In genomic region chr17:7248811-7249210, GRCh38 we compare ENCODE assay signal across 10 cellular contexts. TPM values are rescaled to one million over a fixed set of nuclear protein-coding genes. Genes with fewer than 3 reads are reported as not detected.
DNase-seq lines count a peak whose midpoint lies in the region; ATAC-seq, FAIRE-seq and TF ChIP-seq lines count a peak whose summit lies in the region.
"Had no signal": no experiment of that assay in that cellular context is flagged by ENCODE, and none has a peak within 500 bp of the region (broad histone marks: within the 10 kb centered on the region; RNA-seq: fewer than 3 reads in every experiment).

No MANE protein-coding gene starts in this region.

- POLR2A ChIA-PET in A549 (lab: Yijun Ruan, JAX) (interaction anchor here (0.5 kb wide), 1 partner anchor 155 kb away, joined by 3 read pairs; the partner anchor contains the start of gene TMEM256), HCT116 (lab: Charles Lee) (interaction anchor here (0.7 kb wide), 1 partner anchor 1000 kb away, joined by 3 read pairs; the partner anchor contains the start of gene PFAS)

- DNase-seq in A549 (ENCODE audit: low read depth in 1 of 2, low spot score in 1 of 2) (no peak), HCT116 (ENCODE audit: low read depth, low spot score) (no peak), NCI-H2227 treated with DMSO at 0.1 percent for 48 hours (lab: John Stamatoyannopoulos, UW) (no peak), pancreas (no peak)
- DNase-seq: kidney, MM.1S, NCI-H748 treated with DMSO at 0.1 percent for 48 hours had no signal

- TF ChIP-seq EP300 in A549 (IDR thresholded peaks at IDR 0.05), result no peak

- H3K27me3 ChIP-seq in HCT116 (ENCODE audit: insufficient read depth, low read length) (no peaks in the 10 kb centered on the region), endocrine pancreas (ENCODE audit: control insufficient read depth, insufficient read depth, low read length) (no peaks in the 10 kb centered on the region), pancreas (no peaks in the 10 kb centered on the region)

- peaks cover 26% of the 10 kb centered on the region for H3K4me1 ChIP-seq in A549
- peaks cover 13 to 25% of the 10 kb centered on the region in 2 experiments for H3K4me1 ChIP-seq in HCT116 (ENCODE audit: control insufficient read depth in 1 of 2, insufficient read depth in 2 of 2, low read length in 2 of 2)
- peaks cover 9% of the 10 kb centered on the region for H3K4me1 ChIP-seq in endocrine pancreas (ENCODE audit: control insufficient read depth, insufficient read depth, low read length)
- peaks cover 8 to 29% (median 11%) of the 10 kb centered on the region in 3 donors for H3K4me1 ChIP-seq in pancreas

- H3K4me3 ChIP-seq in A549 (no peak overlapping the region), HCT116 (replicated peaks in 1 of 2; ENCODE audit: low read depth in 1 of 2, low read length in 2 of 2) (no peak overlapping the region), endocrine pancreas (ENCODE audit: control insufficient read depth, insufficient read depth, low read length) (no peak overlapping the region), pancreas (no peak overlapping the region)

- peak overlapping the region in 1 of 2 experiments; percentile 2; a peak in 1 of 6 replicates for H3K27ac ChIP-seq in A549
- H3K27ac ChIP-seq in HCT116 (ENCODE audit: low read depth, low read length), result no peak overlapping the region
- H3K27ac ChIP-seq in pancreas, result no peak overlapping the region

- TF ChIP-seq POLR2A in A549 (IDR thresholded peaks at IDR 0.05; ENCODE audit: low read length) (no peak), HCT116 (IDR thresholded peaks at IDR 0.05; ENCODE audit: borderline replicate concordance, extremely low read depth, insufficient read depth, insufficient read length) (no peak)

- H3K9ac ChIP-seq in HCT116 (ENCODE audit: low read length) (0 out of 2 replicates have a peak overlapping the region, but pooled peaks have one; percentile 4), endocrine pancreas (ENCODE audit: control insufficient read depth, insufficient read depth, low read length) (peak overlapping the region; percentile 38)

- H3K4me2 ChIP-seq in A549 (peak overlapping the region; percentile 93), HCT116 (ENCODE audit: low read length) (no peak overlapping the region)

- H3K9me3 ChIP-seq in A549 (no peaks in the 10 kb centered on the region), HCT116 (ENCODE audit: control insufficient read depth in 1 of 2, insufficient read depth in 1 of 2, low read depth in 1 of 2, low read length in 2 of 2) (no peaks in the 10 kb centered on the region), endocrine pancreas (ENCODE audit: control insufficient read depth, low read length) (no peaks in the 10 kb centered on the region), pancreas (no peaks in the 10 kb centered on the region)

- peaks cover 70% of the 10 kb centered on the region for H3K79me2 ChIP-seq in HCT116 (ENCODE audit: insufficient read depth, low read length)

- H3K36me3 ChIP-seq in HCT116 (ENCODE audit: control insufficient read depth in 1 of 2, insufficient read depth in 2 of 2, low read length in 2 of 2) (peaks cover 14 to 26% of the 10 kb centered on the region in 2 experiments; a peak in 3 of 4 replicates), endocrine pancreas (ENCODE audit: control insufficient read depth, insufficient read depth, low read length) (peaks cover 4% of the 10 kb centered on the region), pancreas (peaks cover 0 to 4% (median 0%) of the 10 kb centered on the region in 3 donors)

- no peaks in the 10 kb centered on the region for H4K20me1 ChIP-seq in HCT116 (ENCODE audit: insufficient read depth)

- CTCF ChIA-PET in A549 (lab: Yijun Ruan, JAX), result interaction anchor here (0.8 to 4.6 kb wide), 6 partner anchors 8 to 98 kb away, joined by 3 to 29 read pairs (median 4); partner anchors contain the start of gene SLC2A4
- CTCF ChIA-PET in HCT116 (lab: Charles Lee), result interaction anchor here (1.9 kb wide), 1 partner anchor 28 kb away, joined by 5 read pairs; no protein-coding TSS in a partner anchor

- H3K9me2 ChIP-seq in HCT116 (ENCODE audit: insufficient read depth), result no peaks in the 10 kb centered on the region

- 81% methylated on average over 3 of the region's 3 CpGs for WGBS in A549 (ENCODE audit: missing lambda C conversion rate)
- WGBS in pancreas, 2 donors, result 45 to 55% methylated on average over 3 of the region's 3 CpGs

- TF ChIP-seq RAD21 in A549 (conservative IDR thresholded peaks at IDR 0.05 in 1 of 2, IDR thresholded peaks at IDR 0.05 in 1 of 2) (no peak), HCT116 (IDR thresholded peaks at IDR 0.05; ENCODE audit: low read depth) (no peak)

- FAIRE-seq in A549 (lab: Jason Lieb, UNC) (no peak), pancreas (lab: Jason Lieb, UNC) (no peak)
- FAIRE-seq: GM18507, kidney had no signal

- RAD21 ChIA-PET in HCT116 (lab: Charles Lee; ENCODE audit: low non-redundant PET in 1 of 2, low total read pairs in 2 of 2, uncharacterized antibody in 2 of 2, unreplicated experiment in 2 of 2), result no interaction called here

- intact Hi-C loops in HCT116 (cut with micrococcal nuclease), result no loop called here
- intact Hi-C loops in pancreas (cut with DNase I), result no loop called here

- TF ChIP-seq CTCF in A549 (IDR thresholded peaks at IDR 0.05) (no peak), HCT116 (IDR thresholded peaks at IDR 0.05 in 2 of 3, conservative IDR thresholded peaks at IDR 0.05 in 1 of 3; ENCODE audit: borderline replicate concordance in 1 of 3, insufficient read depth in 1 of 3, low read depth in 2 of 3, low read length in 2 of 3) (no peak), pancreas (IDR thresholded peaks at IDR 0.05) (no peak)

- ATAC-seq in A549 (no peak), HCT116 (no peak), HG03432 (IDR thresholded peaks at IDR 0.05; ENCODE audit: unreplicated experiment) (no peak), pancreas (no peak)

- H2AFZ ChIP-seq in HCT116 (ENCODE audit: low read depth, low read length, poor library complexity, severe bottlenecking), result no peak overlapping the region

- BruUV-seq in HCT116 (replicated peaks; lab: Mats Ljungman, UMichigan), result no TSS peak

TF ChIP-seq in A549, 52 proteins besides CTCF, POLR2A, EP300 and RAD21 (continues in another document):
- no peak for TF ChIP-seq KDM1A (IDR thresholded peaks at IDR 0.05; ENCODE audit: low read depth)
- no peak for TF ChIP-seq FOXS1 (CRISPR knock-in tag; IDR thresholded peaks at IDR 0.05)
- no peak for TF ChIP-seq EHF (CRISPR knock-in tag; IDR thresholded peaks at IDR 0.05)
- TF ChIP-seq RCOR1 (IDR thresholded peaks at IDR 0.05; ENCODE audit: low read depth, low read length), result no peak

TF ChIP-seq in HCT116, 20 proteins besides CTCF, POLR2A, EP300 and RAD21 (continues in another document):
- TF ChIP-seq JUND (IDR thresholded peaks at IDR 0.05), result no peak
- TF ChIP-seq EZH2phosphoT487 (IDR thresholded peaks at IDR 0.05; ENCODE audit: borderline replicate concordance), result no peak

RNA-seq across cellular contexts. Expression of gene CTDNEP1, which starts 2.7 kb away (rescaled TPM):
- 161 and 251 TPM in 2 replicates for polyA plus RNA-seq in A549 (2011; rRNA removed)
- 169 and 266 TPM in 2 replicates for polyA plus RNA-seq in A549 (2012; cell fraction: cytosol; rRNA removed)
- polyA plus RNA-seq in A549 (2012; cell fraction: nucleus; rRNA removed), result 146 and 158 TPM in 2 replicates
- 145 to 151 TPM (median 147 TPM) in 3 replicates for polyA plus RNA-seq in A549 (2017; fragmentation: RNase III; extraction: RNeasy Plus Mini Kit Qiagen cat#74134 plus additional on column Dnase treatment)
- 273 and 295 TPM in 2 replicates for polyA minus RNA-seq in A549 (2011; rRNA and poly(A)+ RNA removed)
- total RNA-seq in HCT116 (2021; ENCODE audit: unreplicated experiment), result 143 TPM
- 152 and 153 TPM in 2 replicates for polyA plus RNA-seq in HCT116 (2012)
- total RNA-seq in pancreas, result 10 to 100 TPM; 42.0 to 75.2 (median 53.8) TPM
- 10 to 100 TPM; 47.4 to 67.9 TPM for polyA plus RNA-seq in pancreas

RNA-seq across cellular contexts. Expression of gene ELP5, which starts 3.2 kb away (rescaled TPM):
- polyA plus RNA-seq in A549 (2011; rRNA removed) (114 and 133 TPM in 2 replicates), A549 (2017; fragmentation: RNase III; extraction: RNeasy Plus Mini Kit Qiagen cat#74134 plus additional on column Dnase treatment) (89.2 to 97.3 TPM (median 92.1 TPM) in 3 replicates), pancreas (10 to 100 TPM; 14.1 to 41.1 TPM)
- polyA plus RNA-seq in A549 (2012; cell fraction: cytosol; rRNA removed), result 135 and 152 TPM in 2 replicates
- 74.9 and 115 TPM in 2 replicates for polyA plus RNA-seq in A549 (2012; cell fraction: nucleus; rRNA removed)
- polyA minus RNA-seq in A549 (2011; rRNA and poly(A)+ RNA removed), result 71.7 and 72.2 TPM in 2 replicates
- total RNA-seq in HCT116 (2021; ENCODE audit: unreplicated experiment) (81.7 TPM), pancreas (10 to 100 TPM; 11.7 to 27.1 (median 19.5) TPM)
- 105 and 114 TPM in 2 replicates for polyA plus RNA-seq in HCT116 (2012)

RNA-seq across cellular contexts. Expression of gene GABARAP, which starts 6.6 kb away (rescaled TPM):
- polyA plus RNA-seq in A549 (2011; rRNA removed) (399 and 502 TPM in 2 replicates), A549 (2017; fragmentation: RNase III; extraction: RNeasy Plus Mini Kit Qiagen cat#74134 plus additional on column Dnase treatment) (431 to 510 TPM (median 504 TPM) in 3 replicates), pancreas (100 to 1,000 TPM; 520 to 639 TPM)
- polyA plus RNA-seq in A549 (2012; cell fraction: cytosol; rRNA removed), result 329 and 360 TPM in 2 replicates
- 93.2 and 184 TPM in 2 replicates for polyA plus RNA-seq in A549 (2012; cell fraction: nucleus; rRNA removed)
- 305 and 331 TPM in 2 replicates for polyA minus RNA-seq in A549 (2011; rRNA and poly(A)+ RNA removed)
- total RNA-seq in HCT116 (2021; ENCODE audit: unreplicated experiment) (287 TPM), pancreas (100 to 1,000 TPM; 231 to 346 (median 294) TPM)
- polyA plus RNA-seq in HCT116 (2012), result 230 and 278 TPM in 2 replicates

RNA-seq across cellular contexts. Expression of gene PHF23, which starts 9.6 kb away (rescaled TPM):
- polyA plus RNA-seq in A549 (2011; rRNA removed), result 52.1 and 61.2 TPM in 2 replicates
- polyA plus RNA-seq in A549 (2012; cell fraction: cytosol; rRNA removed), result 43.2 and 48.2 TPM in 2 replicates
- 28.6 and 32.6 TPM in 2 replicates for polyA plus RNA-seq in A549 (2012; cell fraction: nucleus; rRNA removed)
- polyA plus RNA-seq in A549 (2017; fragmentation: RNase III; extraction: RNeasy Plus Mini Kit Qiagen cat#74134 plus additional on column Dnase treatment), result 70.9 to 80.2 TPM (median 79.1 TPM) in 3 replicates
- polyA minus RNA-seq in A549 (2011; rRNA and poly(A)+ RNA removed), result 66.5 and 74.4 TPM in 2 replicates
- 48.5 TPM for total RNA-seq in HCT116 (2021; ENCODE audit: unreplicated experiment)
- 21.5 and 35.2 TPM in 2 replicates for polyA plus RNA-seq in HCT116 (2012)
- 10 to 100 TPM in 4 of 6 donors, 1 to 10 TPM in 2; 7.0 to 19.8 (median 11.4) TPM for total RNA-seq in pancreas
- polyA plus RNA-seq in pancreas, result 10 to 100 TPM; 11.4 to 23.3 TPM

RNA-seq across cellular contexts. Expression of gene CLDN7, which starts 13.5 kb away (rescaled TPM):
- 4.2 and 4.6 TPM in 2 replicates for polyA plus RNA-seq in A549 (2011; rRNA removed)
- polyA plus RNA-seq in A549 (2012; cell fraction: cytosol; rRNA removed), result 2.0 and 2.6 TPM in 2 replicates
- 2.9 and 3.1 TPM in 2 replicates for polyA plus RNA-seq in A549 (2012; cell fraction: nucleus; rRNA removed)
- polyA plus RNA-seq in A549 (2017; fragmentation: RNase III; extraction: RNeasy Plus Mini Kit Qiagen cat#74134 plus additional on column Dnase treatment), result 0.59 to 0.97 TPM (median 0.59 TPM) in 3 replicates
- 1.2 and 2.4 TPM in 2 replicates for polyA minus RNA-seq in A549 (2011; rRNA and poly(A)+ RNA removed)
- 286 TPM for total RNA-seq in HCT116 (2021; ENCODE audit: unreplicated experiment)
- polyA plus RNA-seq in HCT116 (2012), result 506 and 722 TPM in 2 replicates
- total RNA-seq in pancreas, result 10 to 100 TPM; 49.1 to 89.7 (median 62.7) TPM
- 10 to 100 TPM; 55.7 to 69.1 TPM for polyA plus RNA-seq in pancreas
